Comparison of ENCODE assay signal across 13 cellular contexts in genomic region chr20:434221-434620, GRCh38. TPM values are rescaled to one million over a fixed set of nuclear protein-coding genes. Genes with fewer than 3 reads are reported as not detected.
DNase-seq lines count a peak whose midpoint lies in the region; ATAC-seq and TF ChIP-seq lines count a peak whose summit lies in the region.
"Had no signal": no experiment of that assay in that cellular context is flagged by ENCODE, and none has a peak within 500 bp of the region (broad histone marks: within the 10 kb centered on the region; RNA-seq: fewer than 3 reads in every experiment).

No MANE protein-coding gene starts in this region.

- POLR2A ChIA-PET in activated CD4-positive, alpha-beta memory T cell treated with anti-CD3 and anti-CD28 coated beads, Interleukin-2, amount 10 ng/mL, durations not matched to agents 7 days and 5 days (lab: Charles Lee): interaction anchor here (2.1 kb wide), 1 partner anchor 27 kb away, joined by 7 read pairs; no protein-coding TSS in a partner anchor

- no peak for DNase-seq in activated naive CD4-positive, alpha-beta T cell treated with anti-CD3 and anti-CD28 coated beads, Interleukin-2, amount 10 ng/mL, durations not matched to agents 7 days and 5 days
- no peak for DNase-seq in activated naive CD4-positive, alpha-beta T cell treated with Interleukin-2 at 50 U/mL for 16 hours
- DNase-seq in activated CD4-positive, alpha-beta memory T cell treated with anti-CD3 and anti-CD28 coated beads, Interleukin-2, amount 10 ng/mL, durations not matched to agents 7 days and 5 days: no peak
- DNase-seq in iPS-NIHi11 (ENCODE audit: low spot score) (peak; percentile 74), glutamatergic neuron (no peak), NCI-H82 treated with DMSO at 0.1 percent for 48 hours (lab: John Stamatoyannopoulos, UW; ENCODE audit: unreplicated experiment) (no peak)
- no peak for DNase-seq in stimulated activated naive CD8-positive, alpha-beta T cell treated with anti-CD3 and anti-CD28 coated beads, Interleukin-15, amount 100 ng/mL, for 72 hours
- DNase-seq in stimulated activated CD4-positive, alpha-beta T cell treated with anti-CD3 and anti-CD28 coated beads, Interleukin-15, amount 100 ng/mL, for 24 hours: no peak
- DNase-seq: cortex of kidney, left cardiac atrium, NCI-H187, spleen, uterus had no signal

- no peak overlapping the region for H3K4me3 Mint-ChIP-seq in activated naive CD4-positive, alpha-beta T cell treated with anti-CD3 and anti-CD28 coated beads, Interleukin-2, amount 10 ng/mL, durations not matched to agents 7 days and 5 days
- no peak overlapping the region for H3K4me3 Mint-ChIP-seq in activated CD4-positive, alpha-beta memory T cell treated with anti-CD3 and anti-CD28 coated beads, Interleukin-2, amount 10 ng/mL, durations not matched to agents 7 days and 5 days
- H3K4me3 Mint-ChIP-seq in stimulated activated naive CD8-positive, alpha-beta T cell treated with anti-CD3 and anti-CD28 coated beads, Interleukin-15, amount 100 ng/mL, for 72 hours: peak overlapping the region; percentile 16 to 71
- H3K4me3 Mint-ChIP-seq in glutamatergic neuron (ENCODE audit: unreplicated experiment): no peak overlapping the region

- TF ChIP-seq CTCF in glutamatergic neuron (IDR thresholded peaks at IDR 0.05; ENCODE audit: partially characterized antibody, unreplicated experiment): no peak

- no peak for ATAC-seq in stimulated activated naive CD8-positive, alpha-beta T cell treated with anti-CD3 and anti-CD28 coated beads, Interleukin-15, amount 100 ng/mL, for 72 hours

- CTCF ChIA-PET in activated naive CD4-positive, alpha-beta T cell treated with anti-CD3 and anti-CD28 coated beads, Interleukin-2, amount 10 ng/mL, durations not matched to agents 7 days and 5 days (lab: Charles Lee): no interaction called here
- CTCF ChIA-PET in activated CD4-positive, alpha-beta memory T cell treated with anti-CD3 and anti-CD28 coated beads, Interleukin-2, amount 10 ng/mL, durations not matched to agents 7 days and 5 days (lab: Charles Lee): no interaction called here

- peaks cover 77% of the 10 kb centered on the region for H3K36me3 Mint-ChIP-seq in activated naive CD4-positive, alpha-beta T cell treated with anti-CD3 and anti-CD28 coated beads, Interleukin-2, amount 10 ng/mL, durations not matched to agents 7 days and 5 days
- H3K36me3 Mint-ChIP-seq in activated CD4-positive, alpha-beta memory T cell treated with anti-CD3 and anti-CD28 coated beads, Interleukin-2, amount 10 ng/mL, durations not matched to agents 7 days and 5 days (ENCODE audit: low read depth): peaks cover 75% of the 10 kb centered on the region
- peaks cover 12% of the 10 kb centered on the region for H3K36me3 Mint-ChIP-seq in glutamatergic neuron (ENCODE audit: unreplicated experiment)

- peak overlapping the region; percentile 83 for H3K27ac Mint-ChIP-seq in activated naive CD4-positive, alpha-beta T cell treated with anti-CD3 and anti-CD28 coated beads, Interleukin-2, amount 10 ng/mL, durations not matched to agents 7 days and 5 days
- peak overlapping the region; percentile 90 for H3K27ac Mint-ChIP-seq in activated CD4-positive, alpha-beta memory T cell treated with anti-CD3 and anti-CD28 coated beads, Interleukin-2, amount 10 ng/mL, durations not matched to agents 7 days and 5 days
- H3K27ac Mint-ChIP-seq in stimulated activated naive CD8-positive, alpha-beta T cell treated with anti-CD3 and anti-CD28 coated beads, Interleukin-15, amount 100 ng/mL, for 72 hours: peak overlapping the region in 1 of 2 donors; percentile 49
- no peak overlapping the region for H3K27ac Mint-ChIP-seq in glutamatergic neuron (ENCODE audit: unreplicated experiment)

- H3K4me1 Mint-ChIP-seq in activated naive CD4-positive, alpha-beta T cell treated with anti-CD3 and anti-CD28 coated beads, Interleukin-2, amount 10 ng/mL, durations not matched to agents 7 days and 5 days: peaks cover 65% of the 10 kb centered on the region
- peaks cover 74% of the 10 kb centered on the region for H3K4me1 Mint-ChIP-seq in activated CD4-positive, alpha-beta memory T cell treated with anti-CD3 and anti-CD28 coated beads, Interleukin-2, amount 10 ng/mL, durations not matched to agents 7 days and 5 days
- peaks cover 91% of the 10 kb centered on the region for H3K4me1 Mint-ChIP-seq in stimulated activated naive CD8-positive, alpha-beta T cell treated with anti-CD3 and anti-CD28 coated beads, Interleukin-15, amount 100 ng/mL, for 72 hours
- H3K4me1 Mint-ChIP-seq in glutamatergic neuron (ENCODE audit: low read depth, unreplicated experiment): peaks cover 13% of the 10 kb centered on the region

- H3K9me3 Mint-ChIP-seq in activated naive CD4-positive, alpha-beta T cell treated with anti-CD3 and anti-CD28 coated beads, Interleukin-2, amount 10 ng/mL, durations not matched to agents 7 days and 5 days: no peaks in the 10 kb centered on the region
- H3K9me3 Mint-ChIP-seq in activated CD4-positive, alpha-beta memory T cell treated with anti-CD3 and anti-CD28 coated beads, Interleukin-2, amount 10 ng/mL, durations not matched to agents 7 days and 5 days: no peaks in the 10 kb centered on the region
- no peaks in the 10 kb centered on the region for H3K9me3 Mint-ChIP-seq in stimulated activated naive CD8-positive, alpha-beta T cell treated with anti-CD3 and anti-CD28 coated beads, Interleukin-15, amount 100 ng/mL, for 72 hours
- H3K9me3 Mint-ChIP-seq in glutamatergic neuron (ENCODE audit: unreplicated experiment): peaks cover 6% of the 10 kb centered on the region

- H3K27me3 Mint-ChIP-seq in activated naive CD4-positive, alpha-beta T cell treated with anti-CD3 and anti-CD28 coated beads, Interleukin-2, amount 10 ng/mL, durations not matched to agents 7 days and 5 days: no peaks in the 10 kb centered on the region
- no peaks in the 10 kb centered on the region for H3K27me3 Mint-ChIP-seq in activated CD4-positive, alpha-beta memory T cell treated with anti-CD3 and anti-CD28 coated beads, Interleukin-2, amount 10 ng/mL, durations not matched to agents 7 days and 5 days
- no peaks in the 10 kb centered on the region for H3K27me3 Mint-ChIP-seq in stimulated activated naive CD8-positive, alpha-beta T cell treated with anti-CD3 and anti-CD28 coated beads, Interleukin-15, amount 100 ng/mL, for 72 hours
- peaks cover 3% of the 10 kb centered on the region for H3K27me3 Mint-ChIP-seq in glutamatergic neuron (ENCODE audit: unreplicated experiment)

RNA-seq across cellular contexts. Expression of gene RBCK1, which starts 26.1 kb away (rescaled TPM):
- total RNA-seq in activated CD4-positive, alpha-beta memory T cell treated with anti-CD3 and anti-CD28 coated beads, Interleukin-2, amount 10 ng/mL, durations not matched to agents 7 days and 5 days: 100 to 1,000 TPM; 133 to 146 TPM
- total RNA-seq in glutamatergic neuron (ENCODE audit: unreplicated experiment): 97.6 TPM

RNA-seq across cellular contexts. Expression of gene TBC1D20, which starts 28.1 kb away (rescaled TPM):
- total RNA-seq in activated CD4-positive, alpha-beta memory T cell treated with anti-CD3 and anti-CD28 coated beads, Interleukin-2, amount 10 ng/mL, durations not matched to agents 7 days and 5 days: 10 to 100 TPM; 27.0 to 28.1 TPM
- 39.6 TPM for total RNA-seq in glutamatergic neuron (ENCODE audit: unreplicated experiment)

RNA-seq across cellular contexts. Expression of gene TRIB3, which starts 53.7 kb away (rescaled TPM):
- total RNA-seq in activated CD4-positive, alpha-beta memory T cell treated with anti-CD3 and anti-CD28 coated beads, Interleukin-2, amount 10 ng/mL, durations not matched to agents 7 days and 5 days: 10 to 100 TPM; 28.3 to 28.9 TPM
- 29.3 TPM for total RNA-seq in glutamatergic neuron (ENCODE audit: unreplicated experiment)

Comparison
In these comparisons a context has a peak if more than half of its experiments do, and no peak if none do; other contexts are left out.
1. H3K4me3 Mint-ChIP-seq: peak in stimulated activated naive CD8-positive, alpha-beta T cell treated with anti-CD3 and anti-CD28 coated beads, Interleukin-15, amount 100 ng/mL, for 72 hours (2 of 2); none in activated naive CD4-positive, alpha-beta T cell treated with anti-CD3 and anti-CD28 coated beads, Interleukin-2, amount 10 ng/mL, durations not matched to agents 7 days and 5 days (single experiment), activated CD4-positive, alpha-beta memory T cell treated with anti-CD3 and anti-CD28 coated beads, Interleukin-2, amount 10 ng/mL, durations not matched to agents 7 days and 5 days (single experiment) and glutamatergic neuron (single experiment).